Comparison of ENCODE assay signal across 9 cellular contexts in the genomic region with DNA sequence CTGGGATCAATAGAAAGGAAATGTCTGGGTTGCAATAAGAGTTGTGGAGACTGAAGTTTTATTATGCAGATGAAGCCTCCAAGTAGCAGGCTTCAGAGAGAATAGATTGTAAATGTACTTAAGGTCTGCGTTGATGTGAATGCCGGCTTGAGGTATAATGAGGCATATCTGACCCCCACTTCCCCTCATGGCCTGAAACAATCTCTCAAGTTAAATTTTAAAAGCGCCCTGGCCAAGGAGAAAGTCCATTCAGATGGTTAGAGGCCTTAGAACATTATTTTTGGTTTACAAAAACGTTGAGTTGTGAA. TPM values are rescaled to one million over a fixed set of nuclear protein-coding genes. Genes with fewer than 3 reads are reported as not detected.
DNase-seq lines count a peak whose midpoint lies in the region; ATAC-seq, FAIRE-seq and TF ChIP-seq lines count a peak whose summit lies in the region.
"Had no signal": no experiment of that assay in that cellular context is flagged by ENCODE, and none has a peak within 500 bp of the region (broad histone marks: within the 10 kb centered on the region; RNA-seq: fewer than 3 reads in every experiment).

No MANE protein-coding gene starts in this region.

- no peak for DNase-seq in activated CD4-positive, alpha-beta T cell treated with anti-CD3 and anti-CD28 coated beads, Interleukin-2, amount 10 ng/mL, durations not matched to agents 24 days and 14 days
- DNase-seq in activated CD4-positive, alpha-beta T cell treated with anti-CD3 and anti-CD28 coated beads for 1 hour: no peak
- DNase-seq in adipocyte (ENCODE audit: low read depth): no peak
- no peak for DNase-seq in HepG2 (ENCODE audit: low spot score)
- no peak for DNase-seq in type B pancreatic cell (ENCODE audit: extremely low spot score, unreplicated experiment)
- no peak for DNase-seq in effector memory CD4-positive, alpha-beta T cell
- no peak for DNase-seq in ureter (ENCODE audit: low spot score)

- H3K4me1 ChIP-seq in adipocyte (ENCODE audit: control insufficient read depth, insufficient read depth, low read length) (peaks cover 29% of the 10 kb centered on the region), HepG2 (ENCODE audit: insufficient read depth, low read length) (peaks cover 42% of the 10 kb centered on the region)
- H3K4me1 ChIP-seq in effector memory CD4-positive, alpha-beta T cell (ENCODE audit: control insufficient read depth, insufficient read depth, low read length, poor library complexity, severe bottlenecking): no peaks in the 10 kb centered on the region

- TF ChIP-seq POLR2A in HepG2 (IDR thresholded peaks at IDR 0.05; ENCODE audit: insufficient read depth in 1 of 2, low read depth in 2 of 2, low read length in 2 of 2): no peak

- intact Hi-C loops in activated CD4-positive, alpha-beta T cell treated with anti-CD3 and anti-CD28 coated beads, Interleukin-2, amount 10 ng/mL, durations not matched to agents 24 days and 14 days (cut with micrococcal nuclease): no loop called here
- intact Hi-C loops in HepG2 (cut with micrococcal nuclease; ENCODE audit: unreplicated experiment): loop anchor here (10.0 kb wide), 1 partner anchor 159 kb away; the partner anchor contains the start of gene ATF1

- no peaks in the 10 kb centered on the region for H3K36me3 Mint-ChIP-seq in activated CD4-positive, alpha-beta T cell treated with anti-CD3 and anti-CD28 coated beads, Interleukin-2, amount 10 ng/mL, durations not matched to agents 24 days and 14 days (ENCODE audit: low read depth)
- H3K36me3 Mint-ChIP-seq in type B pancreatic cell: peaks cover 5% of the 10 kb centered on the region

- H3K9ac ChIP-seq in adipocyte (ENCODE audit: low read length) (peak overlapping the region; percentile 99), HepG2 (ENCODE audit: insufficient read depth, low read depth, low read length) (peak overlapping the region; percentile 88)

- POLR2A ChIA-PET in HepG2 (lab: Yijun Ruan, JAX): interaction anchor here (0.6 to 4.2 kb wide), 7 partner anchors 9 to 466 kb away, joined by 3 to 46 read pairs (median 5); partner anchors contain the start of gene SLC11A2

- H3K36me3 ChIP-seq in adipocyte (ENCODE audit: control insufficient read depth, insufficient read depth, low read length, severe bottlenecking) (no peaks in the 10 kb centered on the region), HepG2 (replicated peaks in 1 of 2; ENCODE audit: control insufficient read depth in 1 of 2, insufficient read depth in 2 of 2, low read length in 2 of 2) (no peaks in the 10 kb centered on the region)
- H3K36me3 ChIP-seq in effector memory CD4-positive, alpha-beta T cell (ENCODE audit: control insufficient read depth, insufficient read depth, low read length): no peaks in the 10 kb centered on the region

- peak overlapping the region; percentile 82 for H3K27ac ChIP-seq in HepG2 (ENCODE audit: extremely low read length, insufficient read depth, low read length)
- H3K27ac ChIP-seq in effector memory CD4-positive, alpha-beta T cell (ENCODE audit: insufficient read depth, low read length, poor library complexity, severe bottlenecking): no peak overlapping the region

- FAIRE-seq in HepG2 (lab: Jason Lieb, UNC): no peak

- H3K4me3 ChIP-seq in adipocyte (ENCODE audit: low read length) (peak overlapping the region; percentile 99), HepG2 (replicated peaks in 1 of 3; ENCODE audit: insufficient read depth in 1 of 3, low read depth in 2 of 3, low read length in 3 of 3) (peak overlapping the region; percentile 70 to 85 (median 85); a peak in 5 of 6 replicates)
- H3K4me3 ChIP-seq in effector memory CD4-positive, alpha-beta T cell (ENCODE audit: insufficient read depth, low read depth, low read length, poor library complexity, severe bottlenecking): no peak overlapping the region

- H3K9me3 Mint-ChIP-seq in activated CD4-positive, alpha-beta T cell treated with anti-CD3 and anti-CD28 coated beads, Interleukin-2, amount 10 ng/mL, durations not matched to agents 24 days and 14 days: no peaks in the 10 kb centered on the region
- no peaks in the 10 kb centered on the region for H3K9me3 Mint-ChIP-seq in type B pancreatic cell

- peaks cover 45% of the 10 kb centered on the region for H3K79me2 ChIP-seq in HepG2 (ENCODE audit: insufficient read depth, low read length)

- TF ChIP-seq RAD21 in HepG2 (CRISPR knock-in tag; IDR thresholded peaks at IDR 0.05): no peak

- no peak for TF ChIP-seq EP300 in HepG2 (IDR thresholded peaks at IDR 0.05; ENCODE audit: low read depth in 2 of 2, low read length in 2 of 2)
- TF ChIP-seq EP300 in HepG2 (CRISPR knock-in tag; IDR thresholded peaks at IDR 0.05; ENCODE audit: borderline replicate concordance): no peak

- H3K9me3 ChIP-seq in adipocyte (ENCODE audit: control insufficient read depth, low read length): no peaks in the 10 kb centered on the region
- no peaks in the 10 kb centered on the region for H3K9me3 ChIP-seq in HepG2 (ENCODE audit: low read length)
- H3K9me3 ChIP-seq in effector memory CD4-positive, alpha-beta T cell (ENCODE audit: control insufficient read depth, low read length): no peaks in the 10 kb centered on the region

- H3K4me1 Mint-ChIP-seq in activated CD4-positive, alpha-beta T cell treated with anti-CD3 and anti-CD28 coated beads, Interleukin-2, amount 10 ng/mL, durations not matched to agents 24 days and 14 days: peaks cover 17% of the 10 kb centered on the region
- H3K4me1 Mint-ChIP-seq in type B pancreatic cell (ENCODE audit: unreplicated experiment): peaks cover 51% of the 10 kb centered on the region

- no peaks in the 10 kb centered on the region for H3K27me3 ChIP-seq in adipocyte (replicated peaks; ENCODE audit: control insufficient read depth, insufficient read depth, low read length)
- H3K27me3 ChIP-seq in HepG2 (ENCODE audit: control insufficient read depth in 1 of 2, insufficient read depth in 2 of 2, low read length in 2 of 2): peaks cover 0 to 3% of the 10 kb centered on the region in 2 experiments; a peak in 1 of 5 replicates
- H3K27me3 ChIP-seq in effector memory CD4-positive, alpha-beta T cell (replicated peaks; ENCODE audit: control insufficient read depth, insufficient read depth, low read length, poor library complexity, severe bottlenecking): no peaks in the 10 kb centered on the region

- peak overlapping the region; percentile 64 for H3K4me3 Mint-ChIP-seq in activated CD4-positive, alpha-beta T cell treated with anti-CD3 and anti-CD28 coated beads, Interleukin-2, amount 10 ng/mL, durations not matched to agents 24 days and 14 days
- H3K4me3 Mint-ChIP-seq in type B pancreatic cell: peak overlapping the region; percentile 86

- WGBS in HepG2 (ENCODE audit: low lambda C conversion rate): 0% methylated on average over 4 of the region's 4 CpGs

- BruUV-seq in HepG2 (replicated peaks; lab: Mats Ljungman, UMichigan): no TSS peak

- H2AFZ ChIP-seq in HepG2 (ENCODE audit: low read length): peak overlapping the region; percentile 51

- in situ Hi-C loops in HepG2 (cut with HindIII; ENCODE audit: extremely low pct_ligation_motif_present, low pct_unique_long_range_greater_than_20kb): no loop called here

- peak overlapping the region; percentile 88 for H3K4me2 ChIP-seq in HepG2 (ENCODE audit: low read depth, low read length)

- TF ChIP-seq CTCF in HepG2 (CRISPR knock-in tag; IDR thresholded peaks at IDR 0.05) (no peak), type B pancreatic cell (conservative IDR thresholded peaks at IDR 0.05) (no peak)

- ATAC-seq in HepG2 (no peak; the same call in 1 of the 3 replicates), esophagus mucosa (no peak)

- CTCF ChIA-PET in HepG2 (lab: Yijun Ruan, JAX; ENCODE audit: low intra/inter-chr PET ratio, low total read pairs): no interaction called here

- H4K20me1 ChIP-seq in HepG2 (ENCODE audit: insufficient read depth, low read length): no peaks in the 10 kb centered on the region

- H3K27ac Mint-ChIP-seq in activated CD4-positive, alpha-beta T cell treated with anti-CD3 and anti-CD28 coated beads, Interleukin-2, amount 10 ng/mL, durations not matched to agents 24 days and 14 days: peak overlapping the region; percentile 74
- H3K27ac Mint-ChIP-seq in type B pancreatic cell: peak overlapping the region; percentile 86

- H3K27me3 Mint-ChIP-seq in activated CD4-positive, alpha-beta T cell treated with anti-CD3 and anti-CD28 coated beads, Interleukin-2, amount 10 ng/mL, durations not matched to agents 24 days and 14 days: no peaks in the 10 kb centered on the region
- no peaks in the 10 kb centered on the region for H3K27me3 Mint-ChIP-seq in type B pancreatic cell

TF ChIP-seq in HepG2, 621 proteins besides CTCF, POLR2A, EP300 and RAD21 (continues in another document):
- TF ChIP-seq HNF4A (CRISPR knock-in tag; IDR thresholded peaks at IDR 0.05) (no peak), KLF9 (CRISPR knock-in tag; IDR thresholded peaks at IDR 0.05; ENCODE audit: low read depth) (no peak)

RNA-seq across cellular contexts. Expression of gene HIGD1C, which starts 28.3 kb away (rescaled TPM):
- not detected in 2 replicates for total RNA-seq in activated CD4-positive, alpha-beta T cell treated with anti-CD3 and anti-CD28 coated beads, Interleukin-2, amount 10 ng/mL, durations not matched to agents 24 days and 14 days
- total RNA-seq in HepG2 (2016; rRNA removed; fragmentation: Illumina TruSeq; extraction: Trizol) (not detected in 2 replicates), type B pancreatic cell (ENCODE audit: low replicate concordance) (not detected in 2 replicates), ureter (not detected), esophagus mucosa (not detected)
- total RNA-seq in HepG2 (2016; cell fraction: cytosol; rRNA removed; fragmentation: Illumina TruSeq; extraction: Trizol; ENCODE audit: low read depth): not detected in 2 replicates
- total RNA-seq in HepG2 (2016; cell fraction: insoluble cytoplasmic fraction; rRNA removed; fragmentation: Illumina TruSeq; extraction: Trizol): not detected in 2 replicates
- total RNA-seq in HepG2 (2016; cell fraction: membrane; rRNA removed; fragmentation: Illumina TruSeq; extraction: Trizol): not detected in 2 replicates
- total RNA-seq in HepG2 (2016; cell fraction: nucleus; rRNA removed; fragmentation: Illumina TruSeq; extraction: Trizol): not detected in 2 replicates
- not detected in 2 replicates for polyA plus RNA-seq in HepG2 (2011; rRNA removed)
- not detected in 2 replicates for polyA plus RNA-seq in HepG2 (2011; cell fraction: cytosol; rRNA removed)
- polyA plus RNA-seq in HepG2 (2011; cell fraction: nucleus; rRNA removed): not detected in 2 replicates
- not detected in 2 replicates for polyA plus RNA-seq in HepG2 (2012)
- polyA plus RNA-seq in HepG2 (2016; cell fraction: cytosol; fragmentation: Illumina TruSeq; extraction: Trizol; ENCODE audit: low read depth): not detected in 2 replicates
- not detected in 2 replicates for polyA plus RNA-seq in HepG2 (2016; cell fraction: insoluble cytoplasmic fraction; fragmentation: Illumina TruSeq; extraction: Trizol; ENCODE audit: low read depth)
- polyA plus RNA-seq in HepG2 (2016; cell fraction: membrane; fragmentation: Illumina TruSeq; extraction: Trizol; ENCODE audit: low read depth): not detected in 2 replicates
- not detected in 2 replicates for polyA plus RNA-seq in HepG2 (2016; cell fraction: nucleus; fragmentation: Illumina TruSeq; extraction: Trizol; ENCODE audit: insufficient read depth, low read depth)
- not detected in 2 replicates for polyA minus RNA-seq in HepG2 (2011; rRNA and poly(A)+ RNA removed; ENCODE audit: low replicate concordance)
- polyA minus RNA-seq in HepG2 (2011; cell fraction: cytosol; rRNA and poly(A)+ RNA removed): not detected in 2 replicates
- polyA minus RNA-seq in HepG2 (2011; cell fraction: nucleus; rRNA and poly(A)+ RNA removed): not detected in 2 replicates
- polyA plus RNA-seq: adipose tissue had no signal
